In the genomic region with DNA sequence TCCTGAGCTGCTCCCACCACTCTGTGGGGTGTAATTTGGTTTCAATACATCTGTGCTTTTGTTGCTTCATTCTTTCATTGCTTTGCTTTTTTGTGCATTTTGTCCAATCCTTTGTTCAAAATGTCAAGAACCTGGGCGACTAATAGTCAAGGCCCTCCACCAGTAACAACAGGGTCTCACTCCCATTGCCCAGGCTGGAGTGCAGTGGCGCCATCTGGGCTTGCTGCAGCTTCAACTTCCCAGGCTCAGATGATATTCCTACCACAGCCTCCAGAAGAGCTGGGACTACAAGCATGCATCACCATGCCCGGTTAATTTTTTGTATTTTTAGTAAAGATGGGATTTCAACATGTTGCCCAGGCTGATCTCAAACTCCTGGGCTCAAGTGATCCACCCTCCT, we compare ENCODE assay signal across 22 cellular contexts.
DNase-seq lines count a peak whose midpoint lies in the region; ATAC-seq and TF ChIP-seq lines count a peak whose summit lies in the region.
"Had no signal": no experiment of that assay in that cellular context is flagged by ENCODE, and none has a peak within 500 bp of the region (broad histone marks: within the 10 kb centered on the region; RNA-seq: fewer than 3 reads in every experiment).

No MANE protein-coding gene starts in this region.

- H3K27me3 ChIP-seq in RWPE2 (ENCODE audit: insufficient read depth, poor library complexity, severe bottlenecking) (no peaks in the 10 kb centered on the region), endodermal cell (ENCODE audit: control insufficient read depth, insufficient read depth, low read length, poor library complexity, severe bottlenecking) (no peaks in the 10 kb centered on the region)
- H3K27me3 ChIP-seq: MG63 had no signal

- H3K4me3 ChIP-seq in RWPE2 (ENCODE audit: severe bottlenecking) (no peak overlapping the region), endodermal cell (ENCODE audit: low read length) (no peak overlapping the region)
- H3K4me3 ChIP-seq: HAP-1, MG63, PC-9 had no signal

- H3K4me1 Mint-ChIP-seq in endodermal cell, result no peaks in the 10 kb centered on the region
- H3K4me1 Mint-ChIP-seq in nephron, result peaks cover 37% of the 10 kb centered on the region

- peaks cover 3% of the 10 kb centered on the region for H3K27me3 Mint-ChIP-seq in endodermal cell (ENCODE audit: insufficient read depth)
- H3K27me3 Mint-ChIP-seq in nephron (ENCODE audit: low read depth), result peaks cover 4% of the 10 kb centered on the region

- H3K4me1 ChIP-seq in RWPE2 (ENCODE audit: insufficient read depth, poor library complexity, severe bottlenecking) (peaks cover 4% of the 10 kb centered on the region), endodermal cell (ENCODE audit: control insufficient read depth, insufficient read depth, low read length) (no peaks in the 10 kb centered on the region)
- H3K4me1 ChIP-seq: HAP-1 had no signal

- H3K4me3 Mint-ChIP-seq in endodermal cell, result no peak overlapping the region
- H3K4me3 Mint-ChIP-seq in nephron, result no peak overlapping the region
- H3K4me3 Mint-ChIP-seq: HFFc6 had no signal

- H3K36me3 Mint-ChIP-seq in endodermal cell (ENCODE audit: low read depth) (peaks cover 48% of the 10 kb centered on the region), nephron (ENCODE audit: low read depth) (peaks cover 36% of the 10 kb centered on the region)

- no peak for ATAC-seq in RWPE2 (ENCODE audit: low read depth)
- ATAC-seq in GM21367 (IDR thresholded peaks at IDR 0.05; ENCODE audit: unreplicated experiment), result no peak

- DNase-seq in RWPE2 (ENCODE audit: low spot score) (peak; percentile 32), endodermal cell (no peak), SK-N-DZ (ENCODE audit: low spot score) (no peak), NOMO-1 (lab: John Stamatoyannopoulos, UW; ENCODE audit: unreplicated experiment in 2 of 2) (no peak)
- DNase-seq: DMS153; DND-41; HFFc6; IMR-90; KG1; MG63; NCI-H1105 treated with DMSO at 0.1 percent for 48 hours; NCI-H2029; NCI-H446 treated with DMSO at 0.1 percent for 48 hours; NCI-H526; NCI-H82; NK-92 treated with Interleukin-12 subunit alpha and Interleukin-12 subunit beta, amount 100 ng/mL, for 24 hours; Right ventricle myocardium superior had no signal

- H3K36me3 ChIP-seq in RWPE2 (ENCODE audit: low read depth) (no peaks in the 10 kb centered on the region), endodermal cell (ENCODE audit: control insufficient read depth, insufficient read depth, low read length) (peaks cover 51% of the 10 kb centered on the region)
- H3K36me3 ChIP-seq: HAP-1 had no signal

- TF ChIP-seq CTCF in 22Rv1 (IDR thresholded peaks at IDR 0.05) (0 out of 2 replicates have a peak, but pooled peaks have one; percentile 4), RWPE2 (IDR thresholded peaks at IDR 0.05; ENCODE audit: poor library complexity, severe bottlenecking) (no peak), endodermal cell (conservative IDR thresholded peaks at IDR 0.05) (peak; percentile 57), nephron (IDR thresholded peaks at IDR 0.05; ENCODE audit: unreplicated experiment in 3 of 3) (no peak)

- peaks cover 7% of the 10 kb centered on the region for H3K9me3 ChIP-seq in RWPE2 (ENCODE audit: severe bottlenecking)
- peaks cover 27% of the 10 kb centered on the region for H3K9me3 ChIP-seq in endodermal cell (ENCODE audit: control insufficient read depth, low read length)

- H3K27ac Mint-ChIP-seq in endodermal cell (no peak overlapping the region), nephron (peak overlapping the region in 2 of 3 experiments; percentile 32 to 74)
- H3K27ac Mint-ChIP-seq: HFFc6 had no signal

- H3K9ac ChIP-seq in endodermal cell (ENCODE audit: extremely low read depth, low read length, poor library complexity, severe bottlenecking), result no peak overlapping the region

- H3K27ac ChIP-seq in 22Rv1 (no peak overlapping the region), RWPE2 (ENCODE audit: poor library complexity, severe bottlenecking) (no peak overlapping the region), endodermal cell (ENCODE audit: low read depth, low read length) (peak overlapping the region; percentile 35)
- H3K27ac ChIP-seq: PC-9 had no signal

- H3K9me3 Mint-ChIP-seq in endodermal cell (peaks cover 31% of the 10 kb centered on the region), nephron (peaks cover 40% of the 10 kb centered on the region)

- 91 to 100% methylated on average over 3 of the region's 3 CpGs for WGBS in endodermal cell (ENCODE audit: insufficient coverage in 1 of 2, insufficient read length in 1 of 2), 2 experiments

Comparison
In these comparisons a context has a peak if more than half of its experiments do, and no peak if none do; other contexts are left out.
1. CTCF ChIP-seq: peak in 22Rv1 (single experiment) and endodermal cell (single experiment); none in RWPE2 (single experiment) and nephron (0 of 3).